Comparison of ENCODE assay signal across 8 cellular contexts in the genomic region with DNA sequence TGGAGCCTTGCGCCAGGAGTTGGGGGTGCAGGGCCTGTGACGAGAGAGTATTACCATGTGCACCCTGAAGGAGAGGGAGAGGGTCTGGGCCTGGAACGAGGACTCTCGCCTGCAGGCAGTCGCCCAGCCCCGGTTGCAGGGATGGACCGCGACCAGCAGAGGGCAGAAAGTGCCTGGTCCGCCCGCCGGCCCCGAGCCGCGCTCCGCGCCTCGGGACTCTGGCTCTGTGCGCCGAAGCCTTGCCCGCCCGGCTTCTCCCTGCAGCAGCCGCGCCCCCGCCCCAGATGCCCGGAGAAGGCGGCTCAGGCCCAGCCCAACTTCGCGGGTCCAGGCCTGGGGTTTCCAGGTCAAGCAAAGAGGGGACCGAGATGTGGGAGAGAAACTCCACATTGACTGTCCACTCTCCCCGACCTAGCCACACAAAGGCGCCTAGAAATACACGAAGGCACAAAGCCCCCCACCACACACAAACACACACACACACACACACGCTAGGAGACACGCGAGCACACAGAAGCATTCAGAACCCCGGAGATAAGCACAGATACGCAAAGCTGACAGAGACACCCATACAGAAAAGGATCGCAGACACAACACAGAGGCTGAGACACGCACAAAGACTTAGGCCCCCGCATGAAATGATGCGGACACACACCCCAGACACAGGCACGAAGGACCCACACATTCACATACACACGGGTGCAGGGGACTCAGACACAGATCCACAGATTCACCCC. TPM values are rescaled to one million over a fixed set of nuclear protein-coding genes. Genes with fewer than 3 reads are reported as not detected.
DNase-seq lines count a peak whose midpoint lies in the region; ATAC-seq and TF ChIP-seq lines count a peak whose summit lies in the region.

No MANE protein-coding gene starts in this region.

- H3K4me1 Mint-ChIP-seq in activated naive CD4-positive, alpha-beta T cell treated with anti-CD3 and anti-CD28 coated beads, Interleukin-2, amount 50 U/mL, for 24 hours, result peaks cover 21% of the 10 kb centered on the region
- H3K4me1 Mint-ChIP-seq in progenitor cell of endocrine pancreas (ENCODE audit: low read depth), result peaks cover 13% of the 10 kb centered on the region

- peak overlapping the region; percentile 51 for H3K4me3 Mint-ChIP-seq in activated naive CD4-positive, alpha-beta T cell treated with anti-CD3 and anti-CD28 coated beads, Interleukin-2, amount 50 U/mL, for 24 hours
- peak overlapping the region; percentile 61 for H3K4me3 Mint-ChIP-seq in progenitor cell of endocrine pancreas (ENCODE audit: low read depth)

- peaks cover 88% of the 10 kb centered on the region for H3K27me3 ChIP-seq in upper lobe of right lung

- H3K9me3 Mint-ChIP-seq in activated naive CD4-positive, alpha-beta T cell treated with anti-CD3 and anti-CD28 coated beads, Interleukin-2, amount 50 U/mL, for 24 hours, result no peaks in the 10 kb centered on the region
- H3K9me3 Mint-ChIP-seq in progenitor cell of endocrine pancreas (ENCODE audit: low read depth), result no peaks in the 10 kb centered on the region

- H3K36me3 Mint-ChIP-seq in activated naive CD4-positive, alpha-beta T cell treated with anti-CD3 and anti-CD28 coated beads, Interleukin-2, amount 50 U/mL, for 24 hours, result no peaks in the 10 kb centered on the region
- H3K36me3 Mint-ChIP-seq in progenitor cell of endocrine pancreas (ENCODE audit: insufficient read depth), result no peaks in the 10 kb centered on the region

- H3K9me3 ChIP-seq in upper lobe of right lung, result no peaks in the 10 kb centered on the region

- H3K27me3 Mint-ChIP-seq in activated naive CD4-positive, alpha-beta T cell treated with anti-CD3 and anti-CD28 coated beads, Interleukin-2, amount 50 U/mL, for 24 hours, result peaks cover 35% of the 10 kb centered on the region
- peaks cover 76% of the 10 kb centered on the region for H3K27me3 Mint-ChIP-seq in progenitor cell of endocrine pancreas

- DNase-seq in DMS79 (lab: John Stamatoyannopoulos, UW) (peak; percentile 19), KG1 (lab: John Stamatoyannopoulos, UW) (peak; percentile 23), Right ventricle myocardium inferior (ENCODE audit: missing footprints) (peak; percentile 88), progenitor cell of endocrine pancreas (ENCODE audit: low spot score, unreplicated experiment) (peak; percentile 88), upper lobe of right lung (peak; percentile 88)

- H3K27ac Mint-ChIP-seq in activated naive CD4-positive, alpha-beta T cell treated with anti-CD3 and anti-CD28 coated beads, Interleukin-2, amount 50 U/mL, for 24 hours, result no peak overlapping the region
- H3K27ac Mint-ChIP-seq in progenitor cell of endocrine pancreas, result peak overlapping the region; percentile 7

- intact Hi-C loops in Right ventricle myocardium inferior (cut with DNase I) (loop anchor here (2.0 kb wide), 2 partner anchors 79 to 171 kb away; no protein-coding TSS in a partner anchor), upper lobe of right lung (cut with DNase I) (no loop called here)

- no peak overlapping the region for H3K27ac ChIP-seq in upper lobe of right lung

- H3K4me3 ChIP-seq in upper lobe of right lung, result no peak overlapping the region

- peak; percentile 83 for TF ChIP-seq CTCF in progenitor cell of endocrine pancreas (IDR thresholded peaks at IDR 0.05; ENCODE audit: unreplicated experiment)
- peak; percentile 88 for TF ChIP-seq CTCF in upper lobe of right lung (IDR thresholded peaks at IDR 0.05)

- ATAC-seq in SK-N-SH treated with all-trans-retinoic acid at 6 μM for 48 hours (peak; percentile 95), Right ventricle myocardium inferior (peak; percentile 84), upper lobe of right lung (peak; percentile 90), HG03097 (IDR thresholded peaks at IDR 0.05; ENCODE audit: low FRiP score, unreplicated experiment) (no peak)

- no peaks in the 10 kb centered on the region for H3K36me3 ChIP-seq in upper lobe of right lung

- H3K4me1 ChIP-seq in upper lobe of right lung, result peaks cover 25% of the 10 kb centered on the region

TF ChIP-seq in SK-N-SH treated with all-trans-retinoic acid at 6 μM for 48 hours, 23 proteins besides CTCF, POLR2A, EP300 and RAD21 (continues in another document):
- no peak for TF ChIP-seq ZNF565 (CRISPR knock-in tag; conservative IDR thresholded peaks at IDR 0.05; ENCODE audit: low read depth)
- no peak for TF ChIP-seq SNAI2 (CRISPR knock-in tag; IDR thresholded peaks at IDR 0.05)
- TF ChIP-seq CSDC2 (CRISPR knock-in tag; IDR thresholded peaks at IDR 0.05), result no peak
- TF ChIP-seq ZNF8 (CRISPR knock-in tag; IDR thresholded peaks at IDR 0.05), result no peak
- TF ChIP-seq, protein P1, sequence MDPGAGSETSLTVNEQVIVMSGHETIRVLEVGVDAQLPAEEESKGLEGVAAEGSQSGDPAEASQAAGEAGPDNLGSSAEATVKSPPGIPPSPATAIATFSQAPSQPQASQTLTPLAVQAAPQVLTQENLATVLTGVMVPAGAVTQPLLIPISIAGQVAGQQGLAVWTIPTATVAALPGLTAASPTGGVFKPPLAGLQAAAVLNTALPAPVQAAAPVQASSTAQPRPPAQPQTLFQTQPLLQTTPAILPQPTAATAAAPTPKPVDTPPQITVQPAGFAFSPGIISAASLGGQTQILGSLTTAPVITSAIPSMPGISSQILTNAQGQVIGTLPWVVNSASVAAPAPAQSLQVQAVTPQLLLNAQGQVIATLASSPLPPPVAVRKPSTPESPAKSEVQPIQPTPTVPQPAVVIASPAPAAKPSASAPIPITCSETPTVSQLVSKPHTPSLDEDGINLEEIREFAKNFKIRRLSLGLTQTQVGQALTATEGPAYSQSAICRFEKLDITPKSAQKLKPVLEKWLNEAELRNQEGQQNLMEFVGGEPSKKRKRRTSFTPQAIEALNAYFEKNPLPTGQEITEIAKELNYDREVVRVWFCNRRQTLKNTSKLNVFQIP (CRISPR knock-in tag; IDR thresholded peaks at IDR 0.05; ENCODE audit: borderline replicate concordance, low read depth), result no peak
- TF ChIP-seq GLIS3 (CRISPR knock-in tag; IDR thresholded peaks at IDR 0.05), result no peak
- no peak for TF ChIP-seq PPARA (CRISPR knock-in tag; IDR thresholded peaks at IDR 0.05; ENCODE audit: borderline replicate concordance)
- TF ChIP-seq BACH2 (CRISPR knock-in tag; IDR thresholded peaks at IDR 0.05; ENCODE audit: borderline replicate concordance), result no peak
- TF ChIP-seq RARB (CRISPR knock-in tag; IDR thresholded peaks at IDR 0.05), result no peak
- no peak for TF ChIP-seq TOX (CRISPR knock-in tag; IDR thresholded peaks at IDR 0.05; ENCODE audit: borderline replicate concordance)
- TF ChIP-seq ZFP3 (CRISPR knock-in tag; IDR thresholded peaks at IDR 0.05), result no peak
- TF ChIP-seq, protein P2, sequence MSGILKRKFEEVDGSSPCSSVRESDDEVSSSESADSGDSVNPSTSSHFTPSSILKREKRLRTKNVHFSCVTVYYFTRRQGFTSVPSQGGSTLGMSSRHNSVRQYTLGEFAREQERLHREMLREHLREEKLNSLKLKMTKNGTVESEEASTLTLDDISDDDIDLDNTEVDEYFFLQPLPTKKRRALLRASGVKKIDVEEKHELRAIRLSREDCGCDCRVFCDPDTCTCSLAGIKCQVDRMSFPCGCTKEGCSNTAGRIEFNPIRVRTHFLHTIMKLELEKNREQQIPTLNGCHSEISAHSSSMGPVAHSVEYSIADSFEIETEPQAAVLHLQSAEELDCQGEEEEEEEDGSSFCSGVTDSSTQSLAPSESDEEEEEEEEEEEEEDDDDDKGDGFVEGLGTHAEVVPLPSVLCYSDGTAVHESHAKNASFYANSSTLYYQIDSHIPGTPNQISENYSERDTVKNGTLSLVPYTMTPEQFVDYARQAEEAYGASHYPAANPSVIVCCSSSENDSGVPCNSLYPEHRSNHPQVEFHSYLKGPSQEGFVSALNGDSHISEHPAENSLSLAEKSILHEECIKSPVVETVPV (CRISPR knock-in tag; IDR thresholded peaks at IDR 0.05), result no peak
- TF ChIP-seq, protein P3, sequence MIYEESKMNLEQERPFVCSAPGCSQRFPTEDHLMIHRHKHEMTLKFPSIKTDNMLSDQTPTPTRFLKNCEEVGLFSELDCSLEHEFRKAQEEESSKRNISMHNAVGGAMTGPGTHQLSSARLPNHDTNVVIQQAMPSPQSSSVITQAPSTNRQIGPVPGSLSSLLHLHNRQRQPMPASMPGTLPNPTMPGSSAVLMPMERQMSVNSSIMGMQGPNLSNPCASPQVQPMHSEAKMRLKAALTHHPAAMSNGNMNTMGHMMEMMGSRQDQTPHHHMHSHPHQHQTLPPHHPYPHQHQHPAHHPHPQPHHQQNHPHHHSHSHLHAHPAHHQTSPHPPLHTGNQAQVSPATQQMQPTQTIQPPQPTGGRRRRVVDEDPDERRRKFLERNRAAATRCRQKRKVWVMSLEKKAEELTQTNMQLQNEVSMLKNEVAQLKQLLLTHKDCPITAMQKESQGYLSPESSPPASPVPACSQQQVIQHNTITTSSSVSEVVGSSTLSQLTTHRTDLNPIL (CRISPR knock-in tag; IDR thresholded peaks at IDR 0.05; ENCODE audit: low read depth), result no peak
- no peak for TF ChIP-seq ZC3H10 (CRISPR knock-in tag; IDR thresholded peaks at IDR 0.05)
- TF ChIP-seq OSR1 (CRISPR knock-in tag; IDR thresholded peaks at IDR 0.05), result no peak
- TF ChIP-seq, protein P4, sequence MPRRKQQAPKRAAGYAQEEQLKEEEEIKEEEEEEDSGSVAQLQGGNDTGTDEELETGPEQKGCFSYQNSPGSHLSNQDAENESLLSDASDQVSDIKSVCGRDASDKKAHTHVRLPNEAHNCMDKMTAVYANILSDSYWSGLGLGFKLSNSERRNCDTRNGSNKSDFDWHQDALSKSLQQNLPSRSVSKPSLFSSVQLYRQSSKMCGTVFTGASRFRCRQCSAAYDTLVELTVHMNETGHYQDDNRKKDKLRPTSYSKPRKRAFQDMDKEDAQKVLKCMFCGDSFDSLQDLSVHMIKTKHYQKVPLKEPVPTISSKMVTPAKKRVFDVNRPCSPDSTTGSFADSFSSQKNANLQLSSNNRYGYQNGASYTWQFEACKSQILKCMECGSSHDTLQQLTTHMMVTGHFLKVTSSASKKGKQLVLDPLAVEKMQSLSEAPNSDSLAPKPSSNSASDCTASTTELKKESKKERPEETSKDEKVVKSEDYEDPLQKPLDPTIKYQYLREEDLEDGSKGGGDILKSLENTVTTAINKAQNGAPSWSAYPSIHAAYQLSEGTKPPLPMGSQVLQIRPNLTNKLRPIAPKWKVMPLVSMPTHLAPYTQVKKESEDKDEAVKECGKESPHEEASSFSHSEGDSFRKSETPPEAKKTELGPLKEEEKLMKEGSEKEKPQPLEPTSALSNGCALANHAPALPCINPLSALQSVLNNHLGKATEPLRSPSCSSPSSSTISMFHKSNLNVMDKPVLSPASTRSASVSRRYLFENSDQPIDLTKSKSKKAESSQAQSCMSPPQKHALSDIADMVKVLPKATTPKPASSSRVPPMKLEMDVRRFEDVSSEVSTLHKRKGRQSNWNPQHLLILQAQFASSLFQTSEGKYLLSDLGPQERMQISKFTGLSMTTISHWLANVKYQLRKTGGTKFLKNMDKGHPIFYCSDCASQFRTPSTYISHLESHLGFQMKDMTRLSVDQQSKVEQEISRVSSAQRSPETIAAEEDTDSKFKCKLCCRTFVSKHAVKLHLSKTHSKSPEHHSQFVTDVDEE (CRISPR knock-in tag; IDR thresholded peaks at IDR 0.05), result no peak
- TF ChIP-seq ZNF70 (CRISPR knock-in tag; IDR thresholded peaks at IDR 0.05), result no peak
- no peak for TF ChIP-seq TCF4 (CRISPR knock-in tag; IDR thresholded peaks at IDR 0.05; ENCODE audit: borderline replicate concordance)

RNA-seq across cellular contexts. Expression of a gene that starts 2.0 kb away (rescaled TPM):
- total RNA-seq in Right ventricle myocardium inferior (1.2 TPM), progenitor cell of endocrine pancreas (9.1 and 11.0 TPM in 2 replicates), upper lobe of right lung (0.14 TPM)

Comparison
In these comparisons a context has a peak if more than half of its experiments do, and no peak if none do; other contexts are left out.
1. DNase-seq: peak in every context shown above with its lines; median percentile 88 in Right ventricle myocardium inferior; 88 in progenitor cell of endocrine pancreas; 88 in upper lobe of right lung; 23 in KG1; 19 in DMS79.